9 cellular contexts compared by ENCODE assay signal in the genomic region with DNA sequence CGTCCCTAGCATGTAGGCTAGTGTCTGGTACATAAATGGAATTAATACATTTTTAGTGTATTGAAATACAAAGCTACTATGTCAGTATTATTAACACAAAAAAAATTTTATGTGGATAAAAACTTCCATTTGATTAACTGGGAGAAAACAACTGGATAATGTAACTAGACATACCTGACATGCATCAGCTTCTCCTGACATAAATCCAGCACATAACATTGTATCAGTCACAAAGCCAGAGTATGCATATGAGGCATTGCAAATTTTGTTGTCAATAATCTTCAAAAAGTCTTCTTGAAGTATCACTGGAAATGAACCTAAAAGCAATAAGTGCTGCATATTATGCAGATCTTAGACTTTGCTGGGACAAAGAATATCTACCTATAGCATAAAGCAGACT. TPM values are rescaled to one million over a fixed set of nuclear protein-coding genes. Genes with fewer than 3 reads are reported as not detected.
"Had no signal": no experiment of that assay in that cellular context is flagged by ENCODE, and none has a peak within 500 bp of the region (broad histone marks: within the 10 kb centered on the region; RNA-seq: fewer than 3 reads in every experiment).

No MANE protein-coding gene starts in this region.

- H3K4me3 ChIP-seq: K562 had no signal

- DNase-seq: IMR-90, KBM-7, KG1 had no signal

- H3K27ac ChIP-seq: HL-60 had no signal

RNA-seq across cellular contexts. Expression of gene TMPRSS11B, which starts 16.9 kb away (rescaled TPM):
- total RNA-seq: HepG2, HT-29, HT1080, IMR-90 had no signal
- polyA plus RNA-seq: HepG2, IgD-negative memory B cell, IMR-90 had no signal
